ENCODE assay signal across 25 cellular contexts in genomic region chr5:136563489-136563888, GRCh38.
DNase-seq lines count a peak whose midpoint lies in the region; ATAC-seq, FAIRE-seq and TF ChIP-seq lines count a peak whose summit lies in the region.
"Had no signal": no experiment of that assay in that cellular context is flagged by ENCODE, and none has a peak within 500 bp of the region (broad histone marks: within the 10 kb centered on the region; RNA-seq: fewer than 3 reads in every experiment).

No MANE protein-coding gene starts in this region.

- H3K4me3 ChIP-seq in NT2/D1 (ENCODE audit: insufficient read length, low read depth) (no peak overlapping the region), endodermal cell (ENCODE audit: low read length) (no peak overlapping the region), small intestine (ENCODE audit: low read depth in 1 of 2, low read length in 2 of 2) (no peak overlapping the region)

- no peak overlapping the region for H3K4me3 Mint-ChIP-seq in endodermal cell
- H3K4me3 Mint-ChIP-seq: B cell, HFFc6 had no signal

- ATAC-seq in GM21825 (IDR thresholded peaks at IDR 0.05; ENCODE audit: unreplicated experiment): no peak

- no peaks in the 10 kb centered on the region for H3K36me3 Mint-ChIP-seq in endodermal cell (ENCODE audit: low read depth)

- H3K9me3 ChIP-seq in NT2/D1 (ENCODE audit: insufficient read depth, low read length) (peaks cover 22% of the 10 kb centered on the region), endodermal cell (ENCODE audit: control insufficient read depth, low read length) (no peaks in the 10 kb centered on the region), small intestine (ENCODE audit: control insufficient read depth, low read depth) (no peaks in the 10 kb centered on the region)

- H3K27ac ChIP-seq in endodermal cell (ENCODE audit: low read depth, low read length): no peak overlapping the region
- H3K27ac ChIP-seq in small intestine (ENCODE audit: low read depth in 1 of 2, low read length in 1 of 2): no peak overlapping the region
- H3K27ac ChIP-seq: HL-60 had no signal

- peak overlapping the region; percentile 49 for H3K27ac Mint-ChIP-seq in endodermal cell
- H3K27ac Mint-ChIP-seq: B cell, HFFc6 had no signal

- DNase-seq in DMS53 (lab: John Stamatoyannopoulos, UW): peak; percentile 4
- no peak for DNase-seq in DMS53 treated with DMSO at 0.1 percent for 48 hours (lab: John Stamatoyannopoulos, UW; ENCODE audit: unreplicated experiment)
- DNase-seq in NT2/D1 (ENCODE audit: low read depth, low spot score): peak; percentile 6
- peak; percentile 80 for DNase-seq in endodermal cell
- DNase-seq in small intestine: peak; percentile 5
- DNase-seq in H4 (ENCODE audit: low spot score): no peak
- DNase-seq in epidermal melanocyte (ENCODE audit: insufficient read length, low spot score): no peak
- DNase-seq: 8988T, Calu3, DMS79 treated with DMSO at 0.1 percent for 48 hours, HFFc6, MM.1S, NCI-H1092, NCI-H1436 treated with DMSO at 0.1 percent for 48 hours, NCI-H2029, NCI-H2171 treated with DMSO at 0.1 percent for 48 hours, NCI-H446, NCI-H69, OCI-M1, Right ventricle myocardium superior, SW 1271 had no signal

- TF ChIP-seq CTCF in endodermal cell (conservative IDR thresholded peaks at IDR 0.05): no peak

- H3K9ac ChIP-seq in NT2/D1 (ENCODE audit: insufficient read length, low read depth) (no peak overlapping the region), endodermal cell (ENCODE audit: extremely low read depth, low read length, poor library complexity, severe bottlenecking) (no peak overlapping the region)

- H3K4me1 Mint-ChIP-seq in endodermal cell: peaks cover 63% of the 10 kb centered on the region
- H3K4me1 Mint-ChIP-seq: B cell had no signal

- peaks cover 4% of the 10 kb centered on the region for H3K9me3 Mint-ChIP-seq in endodermal cell
- H3K9me3 Mint-ChIP-seq: HFFc6 had no signal

- no peak for FAIRE-seq in small intestine (lab: Jason Lieb, UNC)
- FAIRE-seq: H54 had no signal

- peaks cover 39% of the 10 kb centered on the region for H3K27me3 Mint-ChIP-seq in endodermal cell (ENCODE audit: insufficient read depth)
- H3K27me3 Mint-ChIP-seq: B cell had no signal

- no peaks in the 10 kb centered on the region for H3K36me3 ChIP-seq in NT2/D1 (ENCODE audit: insufficient read depth, insufficient read length, low read length)
- no peaks in the 10 kb centered on the region for H3K36me3 ChIP-seq in endodermal cell (ENCODE audit: control insufficient read depth, insufficient read depth, low read length)
- H3K36me3 ChIP-seq in small intestine (ENCODE audit: control insufficient read depth in 2 of 2, insufficient read depth in 2 of 2, low read length in 2 of 2): no peaks in the 10 kb centered on the region

- H3K27me3 ChIP-seq in NT2/D1 (ENCODE audit: insufficient read depth, insufficient read length): no peaks in the 10 kb centered on the region
- H3K27me3 ChIP-seq in endodermal cell (ENCODE audit: control insufficient read depth, insufficient read depth, low read length, poor library complexity, severe bottlenecking): peaks cover 50% of the 10 kb centered on the region
- H3K27me3 ChIP-seq in small intestine (ENCODE audit: control insufficient read depth in 2 of 2, insufficient read depth in 2 of 2, low read length in 2 of 2): no peaks in the 10 kb centered on the region

- H3K4me1 ChIP-seq in NT2/D1 (ENCODE audit: insufficient read depth, insufficient read length) (no peaks in the 10 kb centered on the region), endodermal cell (ENCODE audit: control insufficient read depth, insufficient read depth, low read length) (peaks cover 7% of the 10 kb centered on the region), small intestine (ENCODE audit: control insufficient read depth in 2 of 2, insufficient read depth in 1 of 2, low read depth in 1 of 2, low read length in 1 of 2) (no peaks in the 10 kb centered on the region)

- WGBS in endodermal cell (ENCODE audit: insufficient coverage in 1 of 2, insufficient read length in 1 of 2), 2 experiments: 38 to 67% methylated on average over 4 to 6 of the region's 6 CpGs
- 53 to 55% (median 54%) methylated on average over 6 of the region's 6 CpGs for WGBS in small intestine, 3 donors

Comparison
In these comparisons a context has a peak if more than half of its experiments do, and no peak if none do; other contexts are left out.
1. DNase-seq: peak in DMS53 (single experiment), NT2/D1 (single experiment), endodermal cell (single experiment) and small intestine (single experiment); none in DMS53 treated with DMSO at 0.1 percent for 48 hours (single experiment), H4 (single experiment) and epidermal melanocyte (single experiment).